19 cellular contexts compared by ENCODE assay signal in the genomic region with DNA sequence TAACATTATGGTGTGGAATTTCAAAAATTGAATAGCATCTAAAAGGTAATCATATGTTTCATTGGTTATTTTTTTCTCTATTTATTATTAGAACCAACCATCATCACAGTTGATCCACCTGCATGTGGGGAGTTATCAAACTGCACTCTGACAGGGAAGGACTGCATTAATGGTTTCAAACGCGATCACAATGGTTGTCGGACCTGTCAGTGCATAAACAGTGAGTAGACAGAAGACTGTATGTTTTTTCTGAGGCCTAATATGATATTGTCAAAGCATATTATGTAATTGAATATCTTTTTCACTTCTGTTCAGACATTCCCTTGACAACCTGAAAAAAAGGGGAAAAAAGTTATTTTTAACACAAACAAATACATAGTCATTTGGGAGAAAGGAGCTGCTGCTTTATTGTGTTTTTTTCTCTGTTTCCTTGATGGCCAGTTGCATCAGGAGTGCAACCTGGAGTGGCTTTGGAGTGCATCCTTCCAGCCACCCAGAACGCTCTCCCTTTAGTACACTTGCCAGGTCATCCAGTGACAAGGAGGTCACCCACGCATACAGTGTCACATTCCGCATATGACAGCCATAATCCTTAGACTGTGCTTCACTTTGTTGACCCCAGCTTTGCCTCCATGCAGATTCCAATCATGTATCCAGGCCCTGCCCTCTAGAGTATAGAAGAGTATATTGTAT.
"Had no signal": no experiment of that assay in that cellular context is flagged by ENCODE, and none has a peak within 500 bp of the region (broad histone marks: within the 10 kb centered on the region; RNA-seq: fewer than 3 reads in every experiment).

No MANE protein-coding gene starts in this region.

- H3K27me3 ChIP-seq: gastrocnemius medialis, heart right ventricle, suprapubic skin, tibial nerve had no signal

- H3K9me3 Mint-ChIP-seq: endodermal cell, immature natural killer cell, memory B cell, nephron had no signal

- DNase-seq: cerebellar nuclear complex; effector CD4-positive, alpha-beta T cell; endodermal cell; gastrocnemius medialis; heart right ventricle; immature natural killer cell; left cardiac atrium; left ventricle myocardium inferior; lower lobe of right lung; midbrain; right cardiac atrium; small intestine; stimulated activated CD4-positive, alpha-beta T cell treated with anti-CD3 and anti-CD28 coated beads, Interleukin-12 subunit alpha, Interleukin-12 subunit beta, amount 100 ng/mL, for 4 hours; stimulated activated naive CD8-positive, alpha-beta T cell treated with anti-CD3 and anti-CD28 coated beads, Interleukin-15, Interleukin-2, amounts not matched to agents 100 U/mL and 50 U/mL, for 24 hours had no signal

- H3K4me1 ChIP-seq: heart right ventricle, left ventricle myocardium inferior, lower lobe of right lung, suprapubic skin had no signal

- H3K4me1 Mint-ChIP-seq: endodermal cell, immature natural killer cell, memory B cell, nephron had no signal

- H3K27ac Mint-ChIP-seq: endodermal cell, immature natural killer cell, memory B cell, nephron had no signal

- H3K36me3 Mint-ChIP-seq: memory B cell had no signal

- H3K9me3 ChIP-seq: gastrocnemius medialis, heart right ventricle, left ventricle myocardium inferior, lower lobe of right lung, suprapubic skin, tibial nerve had no signal

- H3K27ac ChIP-seq: heart right ventricle, left ventricle myocardium inferior, lower lobe of right lung, suprapubic skin, tibial nerve had no signal

- H3K4me3 ChIP-seq: coronary artery, gastrocnemius medialis, heart right ventricle, left ventricle myocardium inferior, lower lobe of right lung, suprapubic skin, tibial nerve had no signal

- H3K4me3 Mint-ChIP-seq: endodermal cell, immature natural killer cell, memory B cell, nephron had no signal
